Comparison of ENCODE assay signal across 15 cellular contexts in the genomic region with DNA sequence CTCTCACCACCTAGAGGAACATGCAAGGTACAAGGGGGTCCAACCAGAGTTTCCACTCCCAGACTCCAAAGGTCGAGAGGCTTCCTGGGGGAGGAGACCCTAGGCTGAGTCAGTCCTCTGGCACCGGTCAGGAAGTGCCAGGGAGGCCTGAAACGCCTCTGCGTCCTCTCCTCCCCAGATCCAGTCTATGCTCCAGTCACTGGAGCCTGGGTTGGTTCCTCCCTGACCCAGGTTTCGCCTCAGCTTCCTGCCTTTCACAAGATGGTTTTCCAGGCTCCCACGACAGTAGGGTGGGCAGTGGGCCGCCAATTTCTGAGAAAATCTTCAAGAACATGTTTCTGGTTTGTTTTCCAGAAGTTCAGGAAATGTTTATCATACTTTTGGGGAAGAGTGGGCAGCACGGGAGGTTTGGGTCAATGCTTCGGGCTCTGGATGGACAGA. TPM values are rescaled to one million over a fixed set of nuclear protein-coding genes. Genes with fewer than 3 reads are reported as not detected.
A peak's percentile ranks its signal among the peaks of the same experiment; 100 is the strongest.
DNase-seq lines count a peak whose midpoint lies in the region; ATAC-seq, FAIRE-seq and TF ChIP-seq lines count a peak whose summit lies in the region.
"Had no signal": no experiment of that assay in that cellular context is flagged by ENCODE, and none has a peak within 500 bp of the region (broad histone marks: within the 10 kb centered on the region; RNA-seq: fewer than 3 reads in every experiment).

No MANE protein-coding gene starts in this region.

- FAIRE-seq in frontal cortex (lab: Jason Lieb, UNC) = no peak
- no peak for FAIRE-seq in GM12891 (lab: Jason Lieb, UNC)
- FAIRE-seq: keratinocyte had no signal

- DNase-seq in AG20443 (ENCODE audit: low spot score) (peak; percentile 24), HCT116 (ENCODE audit: low read depth, low spot score) (no peak), right lobe of liver (peak in 1 of 3 donors; percentile 19), frontal cortex (ENCODE audit: low spot score in 2 of 2) (no peak), Peyer's patch (no peak), GM12891 (ENCODE audit: insufficient read length, low spot score) (no peak)
- DNase-seq: amniotic stem cell; NCI-H2171; stimulated activated naive CD4-positive, alpha-beta T cell treated with Interleukin-2 at 50 U/mL for 16 hours; T-cell had no signal

- peak overlapping the region; percentile 34 for H3K27ac Mint-ChIP-seq in activated naive CD8-positive, alpha-beta T cell

- H3K4me2 ChIP-seq in HCT116 (ENCODE audit: low read length) = peak overlapping the region; percentile 81

- TF ChIP-seq RAD21 in HCT116 (IDR thresholded peaks at IDR 0.05; ENCODE audit: low read depth) = no peak

- WGBS in right lobe of liver (ENCODE audit: insufficient coverage, low coverage, low lambda C conversion rate, missing lambda C conversion rate) = 62% methylated on average over 4 of the region's 9 CpGs

- no peaks in the 10 kb centered on the region for H3K36me3 Mint-ChIP-seq in activated naive CD8-positive, alpha-beta T cell
- H3K36me3 Mint-ChIP-seq: T-cell had no signal

- H3K27ac ChIP-seq in HCT116 (ENCODE audit: low read depth, low read length) (peak overlapping the region; percentile 11; the same call in 1 of the 2 replicates), right lobe of liver (no peak overlapping the region), Peyer's patch (no peak overlapping the region)
- H3K27ac ChIP-seq: foreskin keratinocyte, prostate gland had no signal

- H3K4me3 Mint-ChIP-seq in activated naive CD8-positive, alpha-beta T cell = peak overlapping the region; percentile 53

- BruUV-seq in HCT116 (replicated peaks; lab: Mats Ljungman, UMichigan) = no TSS peak

- no peaks in the 10 kb centered on the region for H3K9me2 ChIP-seq in HCT116 (ENCODE audit: insufficient read depth)

- no peak overlapping the region for H2AFZ ChIP-seq in HCT116 (ENCODE audit: low read depth, low read length, poor library complexity, severe bottlenecking)

- TF ChIP-seq CTCF in HCT116 (IDR thresholded peaks at IDR 0.05 in 2 of 3, conservative IDR thresholded peaks at IDR 0.05 in 1 of 3; ENCODE audit: borderline replicate concordance in 1 of 3, insufficient read depth in 1 of 3, low read depth in 2 of 3, low read length in 2 of 3) = no peak
- no peak for TF ChIP-seq CTCF in right lobe of liver (IDR thresholded peaks at IDR 0.05)
- no peak for TF ChIP-seq CTCF in Peyer's patch (IDR thresholded peaks at IDR 0.05)

- H4K20me1 ChIP-seq in HCT116 (ENCODE audit: insufficient read depth) = no peaks in the 10 kb centered on the region

- peak overlapping the region; percentile 71 for H3K9ac ChIP-seq in HCT116 (ENCODE audit: low read length)

- H3K4me1 Mint-ChIP-seq in activated naive CD8-positive, alpha-beta T cell (ENCODE audit: low read depth) = peaks cover 51% of the 10 kb centered on the region

- H3K36me3 ChIP-seq in HCT116 (ENCODE audit: control insufficient read depth in 1 of 2, insufficient read depth in 2 of 2, low read length in 2 of 2) = no peaks in the 10 kb centered on the region
- no peaks in the 10 kb centered on the region for H3K36me3 ChIP-seq in right lobe of liver
- no peaks in the 10 kb centered on the region for H3K36me3 ChIP-seq in Peyer's patch
- H3K36me3 ChIP-seq: prostate gland had no signal

- intact Hi-C loops in HCT116 (cut with micrococcal nuclease) (no loop called here), right lobe of liver (cut with DNase I) (no loop called here)

- no peak for ATAC-seq in HCT116
- peak in 3 of 4 donors; percentile 15 to 41 (median 24) for ATAC-seq in right lobe of liver
- ATAC-seq in GM19467 (IDR thresholded peaks at IDR 0.05; ENCODE audit: unreplicated experiment) = no peak
- ATAC-seq: foreskin keratinocyte, T-cell had no signal

- H3K4me1 ChIP-seq in HCT116 (ENCODE audit: control insufficient read depth in 1 of 2, insufficient read depth in 2 of 2, low read length in 2 of 2) (peaks cover 68 to 90% of the 10 kb centered on the region in 2 experiments), right lobe of liver (no peaks in the 10 kb centered on the region), Peyer's patch (peaks cover 0 to 8% (median 0%) of the 10 kb centered on the region in 4 donors)
- H3K4me1 ChIP-seq: prostate gland had no signal

- peaks cover 38% of the 10 kb centered on the region for H3K79me2 ChIP-seq in HCT116 (ENCODE audit: insufficient read depth, low read length)

- RAD21 ChIA-PET in HCT116 (lab: Charles Lee; ENCODE audit: low non-redundant PET in 1 of 2, low total read pairs in 2 of 2, uncharacterized antibody in 2 of 2, unreplicated experiment in 2 of 2) = no interaction called here

- TF ChIP-seq POLR2A in HCT116 (IDR thresholded peaks at IDR 0.05; ENCODE audit: borderline replicate concordance, extremely low read depth, insufficient read depth, insufficient read length) = no peak
- no peak for TF ChIP-seq POLR2A in right lobe of liver (IDR thresholded peaks at IDR 0.05)
- no peak for TF ChIP-seq POLR2A in Peyer's patch (IDR thresholded peaks at IDR 0.05)
- TF ChIP-seq POLR2A in GM12891 (IDR thresholded peaks at IDR 0.05; ENCODE audit: low read depth, low read length) = no peak

- no peaks in the 10 kb centered on the region for H3K9me3 ChIP-seq in HCT116 (ENCODE audit: control insufficient read depth in 1 of 2, insufficient read depth in 1 of 2, low read depth in 1 of 2, low read length in 2 of 2)
- H3K9me3 ChIP-seq in right lobe of liver = no peaks in the 10 kb centered on the region
- H3K9me3 ChIP-seq in Peyer's patch = no peaks in the 10 kb centered on the region
- H3K9me3 ChIP-seq: prostate gland had no signal

- H3K9me3 Mint-ChIP-seq in activated naive CD8-positive, alpha-beta T cell (ENCODE audit: low read depth) = no peaks in the 10 kb centered on the region
- H3K9me3 Mint-ChIP-seq: T-cell had no signal

- POLR2A ChIA-PET in HCT116 (lab: Charles Lee) = interaction anchor here (1.3 kb wide), 1 partner anchor 21 kb away, joined by 4 read pairs; no protein-coding TSS in a partner anchor

- CTCF ChIA-PET in HCT116 (lab: Charles Lee) = no interaction called here

- H3K27me3 Mint-ChIP-seq in activated naive CD8-positive, alpha-beta T cell = no peaks in the 10 kb centered on the region
- H3K27me3 Mint-ChIP-seq: T-cell had no signal

- H3K27me3 ChIP-seq in HCT116 (ENCODE audit: insufficient read depth, low read length) = no peaks in the 10 kb centered on the region
- no peaks in the 10 kb centered on the region for H3K27me3 ChIP-seq in right lobe of liver
- H3K27me3 ChIP-seq in Peyer's patch = no peaks in the 10 kb centered on the region
- H3K27me3 ChIP-seq: foreskin keratinocyte had no signal

- H3K4me3 ChIP-seq in HCT116 (replicated peaks in 1 of 2; ENCODE audit: low read depth in 1 of 2, low read length in 2 of 2) = no peak overlapping the region; a peak in 1 of 4 replicates
- H3K4me3 ChIP-seq in right lobe of liver = no peak overlapping the region
- H3K4me3 ChIP-seq in Peyer's patch = no peak overlapping the region
- H3K4me3 ChIP-seq: prostate gland had no signal

TF ChIP-seq in HCT116, 20 proteins besides CTCF, POLR2A, EP300 and RAD21:
- TF ChIP-seq EZH2 (IDR thresholded peaks at IDR 0.05) = no peak
- TF ChIP-seq POLR2AphosphoS5 (IDR thresholded peaks at IDR 0.05; ENCODE audit: low read depth, low read length) = 0 out of 2 replicates have a peak, but pooled peaks have one; percentile 24
- no peak for TF ChIP-seq FOSL1 (IDR thresholded peaks at IDR 0.05; ENCODE audit: low read depth)
- TF ChIP-seq, protein P1, sequence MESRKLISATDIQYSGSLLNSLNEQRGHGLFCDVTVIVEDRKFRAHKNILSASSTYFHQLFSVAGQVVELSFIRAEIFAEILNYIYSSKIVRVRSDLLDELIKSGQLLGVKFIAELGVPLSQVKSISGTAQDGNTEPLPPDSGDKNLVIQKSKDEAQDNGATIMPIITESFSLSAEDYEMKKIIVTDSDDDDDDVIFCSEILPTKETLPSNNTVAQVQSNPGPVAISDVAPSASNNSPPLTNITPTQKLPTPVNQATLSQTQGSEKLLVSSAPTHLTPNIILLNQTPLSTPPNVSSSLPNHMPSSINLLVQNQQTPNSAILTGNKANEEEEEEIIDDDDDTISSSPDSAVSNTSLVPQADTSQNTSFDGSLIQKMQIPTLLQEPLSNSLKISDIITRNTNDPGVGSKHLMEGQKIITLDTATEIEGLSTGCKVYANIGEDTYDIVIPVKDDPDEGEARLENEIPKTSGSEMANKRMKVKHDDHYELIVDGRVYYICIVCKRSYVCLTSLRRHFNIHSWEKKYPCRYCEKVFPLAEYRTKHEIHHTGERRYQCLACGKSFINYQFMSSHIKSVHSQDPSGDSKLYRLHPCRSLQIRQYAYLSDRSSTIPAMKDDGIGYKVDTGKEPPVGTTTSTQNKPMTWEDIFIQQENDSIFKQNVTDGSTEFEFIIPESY (IDR thresholded peaks at IDR 0.05; ENCODE audit: extremely low read depth, insufficient replicate concordance, low read length) = no peak

TF ChIP-seq in GM12891, 5 proteins besides CTCF, POLR2A, EP300 and RAD21:
- TF ChIP-seq SPI1 (IDR thresholded peaks at IDR 0.05; ENCODE audit: low read depth, low read length) = no peak
- TF ChIP-seq POLR2AphosphoS5 (IDR thresholded peaks at IDR 0.05; ENCODE audit: low read depth, low read length) = no peak
- no peak for TF ChIP-seq PAX5 (IDR thresholded peaks at IDR 0.05; ENCODE audit: insufficient read depth, low read length, severe bottlenecking)
- TF ChIP-seq POU2F2 (IDR thresholded peaks at IDR 0.05; ENCODE audit: low read depth, low read length) = no peak
- TF ChIP-seq TAF1 (IDR thresholded peaks at IDR 0.05; ENCODE audit: low read depth, low read length) = no peak

RNA-seq across cellular contexts. Expression of a gene that starts 30.0 kb away (rescaled TPM):
- total RNA-seq in HCT116 (2021; ENCODE audit: unreplicated experiment) = 137 TPM
- polyA plus RNA-seq in HCT116 (2012) = 199 and 315 TPM in 2 replicates
- total RNA-seq in right lobe of liver = 10 to 100 TPM in 3 of 6 experiments, 1 to 10 TPM in 3; 2.3 to 47.7 (median 10.8) TPM
- 2.0 TPM for total RNA-seq in frontal cortex
- total RNA-seq in Peyer's patch = 10 to 100 TPM; 22.1 to 33.8 (median 26.3) TPM
- 60.6 TPM for polyA plus RNA-seq in GM12891 (2012; ENCODE audit: low read depth, missing spikeins)

RNA-seq across cellular contexts. Expression of a gene that starts 39.7 kb away (rescaled TPM):
- total RNA-seq in HCT116 (2021; ENCODE audit: unreplicated experiment) (64.3 TPM), right lobe of liver (10 to 100 TPM in 5 of 6 experiments, 1 to 10 TPM in 1; 9.9 to 14.0 (median 11.9) TPM), frontal cortex (55.4 TPM), Peyer's patch (10 to 100 TPM; 21.9 to 37.1 (median 33.0) TPM)
- polyA plus RNA-seq in HCT116 (2012) = 18.2 and 27.6 TPM in 2 replicates
- 30.3 TPM for polyA plus RNA-seq in GM12891 (2012; ENCODE audit: low read depth, missing spikeins)

Comparison
In these comparisons a context has a peak if more than half of its experiments do, and no peak if none do; other contexts are left out.
1. ATAC-seq: peak in right lobe of liver (3 of 4); none in HCT116 (single experiment) and GM19467 (single experiment).